9 cellular contexts compared by ENCODE assay signal in the genomic region with DNA sequence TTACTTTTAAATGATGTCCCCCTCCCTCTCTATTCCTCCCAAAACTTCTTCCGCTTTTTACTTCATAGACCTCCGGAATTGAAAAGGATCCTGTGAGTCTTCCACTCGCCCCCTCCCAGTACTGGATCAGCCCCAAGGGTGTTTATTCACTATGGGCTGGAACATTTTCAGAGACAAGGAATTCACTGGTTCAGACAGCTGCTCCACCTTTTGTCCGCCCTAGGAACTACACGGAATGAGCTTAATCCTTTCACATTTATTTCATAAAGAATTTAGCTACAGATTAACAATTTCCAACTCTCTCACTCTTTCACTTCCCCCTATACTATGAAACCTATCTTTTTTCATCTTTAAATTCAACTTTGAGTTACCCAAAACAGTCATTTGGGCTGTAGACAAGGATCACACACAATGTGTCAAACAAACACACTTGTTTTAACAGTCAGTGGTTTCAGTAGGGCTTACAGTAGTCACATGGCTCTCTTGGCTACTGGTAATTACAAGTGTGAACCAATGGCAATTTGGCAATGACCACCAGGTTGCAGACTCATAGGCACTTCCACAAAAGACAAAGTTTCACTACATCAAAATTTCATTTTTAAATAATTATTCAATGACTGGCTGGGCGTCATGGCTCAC. TPM values are rescaled to one million over a fixed set of nuclear protein-coding genes. Genes with fewer than 3 reads are reported as not detected.
DNase-seq lines count a peak whose midpoint lies in the region; ATAC-seq, FAIRE-seq and TF ChIP-seq lines count a peak whose summit lies in the region.
"Had no signal": no experiment of that assay in that cellular context is flagged by ENCODE, and none has a peak within 500 bp of the region (broad histone marks: within the 10 kb centered on the region; RNA-seq: fewer than 3 reads in every experiment).

No MANE protein-coding gene starts in this region.

- H3K27ac Mint-ChIP-seq in activated CD4-positive, alpha-beta T cell treated with anti-CD3 and anti-CD28 coated beads, Interleukin-2, amount 10 ng/mL, durations not matched to agents 7 days and 5 days = peak overlapping the region; percentile 50

- H3K9ac ChIP-seq in GM12878 (ENCODE audit: control insufficient read depth, insufficient read depth, low read length) = no peak overlapping the region

- CTCF ChIA-PET in activated CD4-positive, alpha-beta T cell treated with anti-CD3 and anti-CD28 coated beads, Interleukin-2, amount 10 ng/mL, durations not matched to agents 7 days and 5 days (lab: Charles Lee) = interaction anchor here (0.7 kb wide), 1 partner anchor 9 kb away, joined by 4 read pairs; no protein-coding TSS in a partner anchor
- CTCF ChIA-PET in GM12878 (lab: Yijun Ruan, JAX) = interaction anchor here (0.6 to 1.5 kb wide), 14 partner anchors 8 to 72 kb away, joined by 3 to 14 read pairs (median 3); partner anchors contain the start of gene CDKN3

- TF ChIP-seq CTCF in GM12878 (IDR thresholded peaks at IDR 0.05 in 2 of 3, conservative IDR thresholded peaks at IDR 0.05 in 1 of 3; ENCODE audit: control insufficient read depth in 2 of 3, extremely low read depth in 1 of 3, insufficient read depth in 1 of 3, low read depth in 3 of 3, low read length in 3 of 3) = peak; percentile 43 to 47 (median 44)

- no TSS peak for BruUV-seq in GM12878 (replicated peaks; lab: Mats Ljungman, UMichigan)

- H3K4me1 Mint-ChIP-seq in activated CD4-positive, alpha-beta T cell treated with anti-CD3 and anti-CD28 coated beads, Interleukin-2, amount 10 ng/mL, durations not matched to agents 7 days and 5 days = no peaks in the 10 kb centered on the region

- H4K20me1 ChIP-seq in GM12878 (ENCODE audit: control insufficient read depth, insufficient read depth) = no peaks in the 10 kb centered on the region

- no peak overlapping the region for H2AFZ ChIP-seq in GM12878 (ENCODE audit: control insufficient read depth, low read depth, low read length)

- H3K36me3 ChIP-seq in GM12878 (ENCODE audit: control insufficient read depth in 2 of 2, insufficient read depth in 2 of 2, low read length in 1 of 2) = peaks cover 0 to 16% of the 10 kb centered on the region in 2 experiments; a peak in 3 of 4 replicates

- no peaks in the 10 kb centered on the region for H3K9me3 Mint-ChIP-seq in activated CD4-positive, alpha-beta T cell treated with anti-CD3 and anti-CD28 coated beads, Interleukin-2, amount 10 ng/mL, durations not matched to agents 7 days and 5 days
- H3K9me3 Mint-ChIP-seq: central memory CD8-positive, alpha-beta T cell had no signal

- 89% methylated on average over 6 of the region's 6 CpGs for WGBS in GM12878 (ENCODE audit: insufficient coverage, insufficient replicate concordance, low lambda C conversion rate, missing lambda C conversion rate)

- H3K27me3 Mint-ChIP-seq in activated CD4-positive, alpha-beta T cell treated with anti-CD3 and anti-CD28 coated beads, Interleukin-2, amount 10 ng/mL, durations not matched to agents 7 days and 5 days = no peaks in the 10 kb centered on the region
- H3K27me3 Mint-ChIP-seq: central memory CD8-positive, alpha-beta T cell had no signal

- POLR2A ChIA-PET in activated CD4-positive, alpha-beta T cell treated with anti-CD3 and anti-CD28 coated beads, Interleukin-2, amount 10 ng/mL, durations not matched to agents 7 days and 5 days (lab: Charles Lee) = no interaction called here
- POLR2A ChIA-PET in GM12878 (lab: Charles Lee) = no interaction called here

- no peak overlapping the region for H3K4me3 Mint-ChIP-seq in activated CD4-positive, alpha-beta T cell treated with anti-CD3 and anti-CD28 coated beads, Interleukin-2, amount 10 ng/mL, durations not matched to agents 7 days and 5 days
- H3K4me3 Mint-ChIP-seq: central memory CD8-positive, alpha-beta T cell had no signal

- H3K9me3 ChIP-seq in GM12878 (replicated peaks; ENCODE audit: control insufficient read depth, insufficient read depth, low read length) = no peaks in the 10 kb centered on the region

- TF ChIP-seq POLR2A in GM12878 (IDR thresholded peaks at IDR 0.05; ENCODE audit: low read depth, low read length) = no peak

- peaks cover 31% of the 10 kb centered on the region for H3K36me3 Mint-ChIP-seq in activated CD4-positive, alpha-beta T cell treated with anti-CD3 and anti-CD28 coated beads, Interleukin-2, amount 10 ng/mL, durations not matched to agents 7 days and 5 days (ENCODE audit: low read depth)

- no peak overlapping the region for H3K4me3 ChIP-seq in GM12878

- no peaks in the 10 kb centered on the region for H3K79me2 ChIP-seq in GM12878 (ENCODE audit: control insufficient read depth, insufficient read depth, low read length)

- SMC1A ChIA-PET in GM12878 (lab: Charles Lee; ENCODE audit: uncharacterized antibody, unreplicated experiment) = interaction anchor here (0.7 to 1.1 kb wide), 5 partner anchors 12 to 64 kb away, joined by 3 to 5 read pairs (median 3); no protein-coding TSS in a partner anchor

- peak; percentile 20; the same call in 1 of the 2 replicates for TF ChIP-seq RAD21 in GM12878 (IDR thresholded peaks at IDR 0.05; ENCODE audit: insufficient read depth, low read depth, low read length)

- no peaks in the 10 kb centered on the region for H3K4me1 ChIP-seq in GM12878 (ENCODE audit: control insufficient read depth, insufficient read depth, low read length)

- no peaks in the 10 kb centered on the region for H3K27me3 ChIP-seq in GM12878 (replicated peaks in 1 of 2; ENCODE audit: control insufficient read depth in 2 of 2, insufficient read depth in 2 of 2, low read length in 1 of 2)

- FAIRE-seq in GM12878 (lab: Jason Lieb, UNC) = no peak

- H3K27ac ChIP-seq in GM12878 (ENCODE audit: control insufficient read depth, insufficient read depth) = no peak overlapping the region

- peak; percentile 85 for ATAC-seq in GM12878
- no peak for ATAC-seq in GM21381 (IDR thresholded peaks at IDR 0.05; ENCODE audit: unreplicated experiment)

- no peak overlapping the region for H3K4me2 ChIP-seq in GM12878 (ENCODE audit: control insufficient read depth, insufficient read depth)

- intact Hi-C loops in GM12878 (cut with micrococcal nuclease; ENCODE audit: unreplicated experiment) = loop anchor here (1.0 kb wide), 1 partner anchor 53 kb away; no protein-coding TSS in a partner anchor

- DNase-seq in activated CD4-positive, alpha-beta T cell treated with anti-CD3 and anti-CD28 coated beads, Interleukin-2, amount 10 ng/mL, durations not matched to agents 7 days and 5 days = no peak
- DNase-seq in activated CD4-positive, alpha-beta T cell treated with anti-CD3 and anti-CD28 coated beads for 4 hours = no peak
- DNase-seq in LoVo (ENCODE audit: low spot score) (peak; percentile 53), GM12878 (ENCODE audit: low read depth, low spot score) (no peak), kidney glomerular epithelial cell (lab: John Stamatoyannopoulos, UW) (peak; percentile 38), NCI-H187 (lab: John Stamatoyannopoulos, UW) (no peak), SKM-1 treated with dmso at 0.1 percent for 144 hours (lab: John Stamatoyannopoulos, UW; ENCODE audit: unreplicated experiment) (no peak)

- in situ Hi-C loops in GM12878 (cut with MboI) = no loop called here

- no peak for TF ChIP-seq EP300 in GM12878 (IDR thresholded peaks at IDR 0.05; ENCODE audit: borderline replicate concordance in 1 of 2, control insufficient read depth in 1 of 2, low read depth in 2 of 2, low read length in 2 of 2)

- RAD21 ChIA-PET in GM12878 (lab: Charles Lee; ENCODE audit: unreplicated experiment) = interaction anchor here (1.0 kb wide), 2 partner anchors 23 to 54 kb away, joined by 4 read pairs; no protein-coding TSS in a partner anchor

TF ChIP-seq in GM12878, 131 proteins besides CTCF, POLR2A, EP300 and RAD21 (continues in another document):
- TF ChIP-seq TCF7 (IDR thresholded peaks at IDR 0.05; ENCODE audit: borderline replicate concordance) = no peak

RNA-seq across cellular contexts. Expression of gene CNIH1, which starts 20.6 kb away (rescaled TPM):
- 10 to 100 TPM; 71.5 to 94.5 TPM for total RNA-seq in activated CD4-positive, alpha-beta T cell treated with anti-CD3 and anti-CD28 coated beads, Interleukin-2, amount 10 ng/mL, durations not matched to agents 7 days and 5 days
- 24.5 and 25.7 TPM in 2 replicates for total RNA-seq in GM12878 (2013; cell fraction: nucleolus; rRNA removed)
- total RNA-seq in GM12878 (2014; rRNA removed) (48.9 and 51.9 TPM in 2 replicates), GM12878 (2014; rRNA removed; fragmentation: Illumina TruSeq; extraction: Trizol) (56.9 and 60.8 TPM in 2 replicates), GM12878 (2021) (64.5 and 66.0 TPM in 2 replicates)
- polyA plus RNA-seq in GM12878 (2011; ENCODE audit: low read depth) = 14.5 TPM
- polyA plus RNA-seq in GM12878 (2011; rRNA removed) (202 and 230 TPM in 2 replicates), GM12878 (2014; fragmentation: Illumina TruSeq; extraction: Trizol) (97.0 and 109 TPM in 2 replicates), GM12878 (2014; fragmentation: Nextera tagmentation; extraction: Ambion mirVana) (100 to 1,000 TPM; 206 to 274 TPM), GM12878 (2014; rRNA removed) (73.1 and 86.2 TPM in 2 replicates), GM12878 (2016; fragmentation: Nextera tagmentation; extraction: Ambion mirVana) (100 to 1,000 TPM; 110 to 112 TPM)
- polyA plus RNA-seq in GM12878 (2011; cell fraction: cytosol; rRNA removed) = 124 and 261 TPM in 2 replicates
- 24.5 and 41.0 TPM in 2 replicates for polyA plus RNA-seq in GM12878 (2011; cell fraction: nucleus; rRNA removed)
- polyA plus RNA-seq in GM12878 (2012) = 67.9 and 102 TPM in 2 replicates
- 145 and 152 TPM in 2 replicates for polyA minus RNA-seq in GM12878 (2011; rRNA and poly(A)+ RNA removed)
- 62.3 and 73.7 TPM in 2 replicates for polyA minus RNA-seq in GM12878 (2011; cell fraction: cytosol; rRNA and poly(A)+ RNA removed)
- 10.0 and 18.3 TPM in 2 replicates for polyA minus RNA-seq in GM12878 (2011; cell fraction: nucleus; rRNA and poly(A)+ RNA removed)

RNA-seq across cellular contexts. Expression of gene CDKN3, which starts 23.8 kb away (rescaled TPM):
- total RNA-seq in activated CD4-positive, alpha-beta T cell treated with anti-CD3 and anti-CD28 coated beads, Interleukin-2, amount 10 ng/mL, durations not matched to agents 7 days and 5 days = 100 to 1,000 TPM in 1 of 2 experiments, 10 to 100 TPM in 1; 87.8 to 116 TPM
- 5.0 and 6.6 TPM in 2 replicates for total RNA-seq in GM12878 (2013; cell fraction: nucleolus; rRNA removed)
- 71.0 and 86.9 TPM in 2 replicates for total RNA-seq in GM12878 (2014; rRNA removed)
- total RNA-seq in GM12878 (2014; rRNA removed; fragmentation: Illumina TruSeq; extraction: Trizol) = 99.5 and 99.6 TPM in 2 replicates
- 54.9 and 61.8 TPM in 2 replicates for total RNA-seq in GM12878 (2021)
- 37.1 TPM for polyA plus RNA-seq in GM12878 (2011; ENCODE audit: low read depth)
- 111 and 155 TPM in 2 replicates for polyA plus RNA-seq in GM12878 (2011; rRNA removed)
- polyA plus RNA-seq in GM12878 (2011; cell fraction: cytosol; rRNA removed) = 51.6 and 62.4 TPM in 2 replicates
- polyA plus RNA-seq in GM12878 (2011; cell fraction: nucleus; rRNA removed) = 27.7 and 33.5 TPM in 2 replicates
- 42.5 and 53.2 TPM in 2 replicates for polyA plus RNA-seq in GM12878 (2012)
- 111 and 118 TPM in 2 replicates for polyA plus RNA-seq in GM12878 (2014; fragmentation: Illumina TruSeq; extraction: Trizol)
- 100 to 1,000 TPM; 173 to 197 TPM for polyA plus RNA-seq in GM12878 (2014; fragmentation: Nextera tagmentation; extraction: Ambion mirVana)
- 63.4 and 97.0 TPM in 2 replicates for polyA plus RNA-seq in GM12878 (2014; rRNA removed)
- polyA plus RNA-seq in GM12878 (2016; fragmentation: Nextera tagmentation; extraction: Ambion mirVana) = 100 to 1,000 TPM; 149 to 167 TPM
- polyA minus RNA-seq in GM12878 (2011; rRNA and poly(A)+ RNA removed) = 26.8 and 49.6 TPM in 2 replicates
- 15.2 and 18.8 TPM in 2 replicates for polyA minus RNA-seq in GM12878 (2011; cell fraction: cytosol; rRNA and poly(A)+ RNA removed)
- 8.0 and 10.0 TPM in 2 replicates for polyA minus RNA-seq in GM12878 (2011; cell fraction: nucleus; rRNA and poly(A)+ RNA removed)

Comparison
In these comparisons a context has a peak if more than half of its experiments do, and no peak if none do; other contexts are left out.
1. DNase-seq: peak in LoVo (single experiment) and kidney glomerular epithelial cell (single experiment); none in activated CD4-positive, alpha-beta T cell treated with anti-CD3 and anti-CD28 coated beads, Interleukin-2, amount 10 ng/mL, durations not matched to agents 7 days and 5 days (single experiment), activated CD4-positive, alpha-beta T cell treated with anti-CD3 and anti-CD28 coated beads for 4 hours (0 of 2), GM12878 (single experiment), NCI-H187 (0 of 2) and SKM-1 treated with dmso at 0.1 percent for 144 hours (single experiment).